ENCODE assay signal across 11 cellular contexts in genomic region chr13:37409756-37410155, GRCh38.
"Had no signal": no experiment of that assay in that cellular context is flagged by ENCODE, and none has a peak within 500 bp of the region (broad histone marks: within the 10 kb centered on the region; RNA-seq: fewer than 3 reads in every experiment).

No MANE protein-coding gene starts in this region.

- H3K9me3 Mint-ChIP-seq: T-helper 1 cell treated with Interleukin-12 subunit alpha and Interleukin-12 subunit beta and Interleukin-4 antibody, amounts not matched to agents 30 μg/mL and 1 μg/mL, for 36 hours had no signal

- H3K36me3 ChIP-seq: brain microvascular endothelial cell, prostate gland had no signal

- H3K27me3 ChIP-seq: brain microvascular endothelial cell, testis had no signal

- FAIRE-seq: endometrium, islet of Langerhans had no signal

- H3K27ac ChIP-seq: brain microvascular endothelial cell, prostate gland, testis had no signal

- H3K4me1 ChIP-seq: prostate gland, testis had no signal

- H3K4me3 ChIP-seq: prostate gland, testis had no signal

- H3K27ac Mint-ChIP-seq: natural killer cell treated with Interleukin-12 subunit alpha and Interleukin-12 subunit beta and Interleukin-15 and Interleukin-18, amount 100 ng/mL, for 72 hours; stimulated activated naive CD8-positive, alpha-beta T cell treated with anti-CD3 and anti-CD28 coated beads, Interleukin-15, Interleukin-2, amounts not matched to agents 100 ng/mL and 50 ng/mL, for 24 hours; T-helper 1 cell treated with Interleukin-12 subunit alpha and Interleukin-12 subunit beta and Interleukin-4 antibody, amounts not matched to agents 30 μg/mL and 1 μg/mL, for 36 hours had no signal

- H3K9me3 ChIP-seq: prostate gland, testis had no signal

- H3K27me3 Mint-ChIP-seq: natural killer cell treated with Interleukin-12 subunit alpha and Interleukin-12 subunit beta and Interleukin-15 and Interleukin-18, amount 100 ng/mL, for 72 hours; stimulated activated naive CD8-positive, alpha-beta T cell treated with anti-CD3 and anti-CD28 coated beads, Interleukin-15, Interleukin-2, amounts not matched to agents 100 ng/mL and 50 ng/mL, for 24 hours had no signal

- H3K4me3 Mint-ChIP-seq: natural killer cell treated with Interleukin-12 subunit alpha and Interleukin-12 subunit beta and Interleukin-15 and Interleukin-18, amount 100 ng/mL, for 72 hours; stimulated activated naive CD8-positive, alpha-beta T cell treated with anti-CD3 and anti-CD28 coated beads, Interleukin-15, Interleukin-2, amounts not matched to agents 100 ng/mL and 50 ng/mL, for 24 hours; T-helper 1 cell treated with Interleukin-12 subunit alpha and Interleukin-12 subunit beta and Interleukin-4 antibody, amounts not matched to agents 30 μg/mL and 1 μg/mL, for 36 hours had no signal

- DNase-seq: activated CD4-positive, alpha-beta T cell treated with anti-CD3 and anti-CD28 coated beads for 48 hours; activated naive CD4-positive, alpha-beta T cell treated with Interleukin-2 at 50 U/mL for 16 hours; brain microvascular endothelial cell; stimulated activated CD4-positive, alpha-beta T cell treated with anti-CD3 and anti-CD28 coated beads, Interleukin-12 subunit alpha, Interleukin-12 subunit beta, amount 100 ng/mL, for 4 hours; testis had no signal
